ENCODE assay signal across 1 cellular context in the genomic region with DNA sequence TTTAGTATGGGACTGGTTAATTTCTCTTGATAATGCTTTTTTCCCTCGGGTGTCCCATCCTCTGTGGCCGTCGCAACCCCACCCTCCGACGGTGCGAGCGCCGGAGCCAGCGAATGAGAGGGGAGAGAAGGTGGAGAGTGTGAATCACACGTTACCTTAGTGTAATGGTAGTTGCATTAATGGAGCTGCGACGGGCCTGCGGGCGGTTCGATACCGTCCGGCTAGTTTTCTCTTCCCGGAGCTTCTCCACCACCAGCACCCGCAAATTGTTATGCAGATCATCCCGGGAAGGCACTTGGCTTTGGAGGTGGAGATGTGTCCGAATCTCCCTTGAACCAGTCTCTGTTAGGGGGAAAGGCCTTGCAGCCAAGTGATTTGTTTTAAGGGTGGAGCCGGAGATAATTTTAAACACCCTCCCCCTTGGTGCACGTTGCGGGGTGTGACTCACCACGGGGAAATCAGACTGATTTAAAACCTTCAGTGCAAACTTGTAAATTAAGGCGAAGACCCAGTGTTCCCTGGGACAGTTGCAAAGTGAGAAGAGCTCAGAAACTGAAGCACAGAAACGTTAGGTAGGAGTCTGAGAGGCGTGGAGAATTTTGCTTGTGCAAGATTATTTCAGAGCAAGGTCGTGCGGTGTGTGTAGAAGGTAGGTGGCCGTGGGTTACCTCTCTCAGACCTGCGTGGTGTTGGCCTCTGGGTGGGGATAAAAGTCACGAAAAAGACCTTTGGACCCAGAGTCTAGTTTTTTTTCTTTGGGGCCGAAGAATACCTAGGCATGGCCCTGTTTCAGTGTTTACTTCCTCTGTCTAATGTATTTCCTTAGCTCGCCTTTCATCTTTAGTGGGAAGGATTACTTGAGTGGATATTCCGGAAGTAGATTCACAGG.
TF ChIP-seq lines count a peak whose summit lies in the region.

No MANE protein-coding gene starts in this region.

TF ChIP-seq in H1, 55 proteins besides CTCF, POLR2A, EP300 and RAD21 (continued from another document):
- TF ChIP-seq SIX5 (IDR thresholded peaks at IDR 0.05; ENCODE audit: low read depth, low read length): no peak
